Comparison of ENCODE assay signal across 1 cellular context in the genomic region with DNA sequence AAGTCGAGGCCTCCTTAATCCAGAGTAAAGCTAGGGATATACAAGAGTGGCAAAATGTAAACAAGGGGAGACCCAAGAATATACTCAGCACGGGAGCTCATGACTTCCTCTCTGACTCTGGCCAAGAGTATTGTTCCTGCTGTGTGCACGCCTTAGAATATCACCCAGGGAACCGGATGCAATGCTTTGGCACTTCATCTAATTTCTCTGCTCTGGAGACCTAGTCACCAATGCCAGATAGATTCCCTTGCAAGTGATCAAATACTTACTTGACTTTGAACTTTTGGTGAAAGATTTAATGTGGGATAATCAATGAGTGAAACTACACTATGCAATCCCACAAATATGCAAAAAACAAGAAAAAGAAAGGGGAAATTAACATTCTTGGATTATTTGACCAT.
TF ChIP-seq lines count a peak whose summit lies in the region.

No MANE protein-coding gene starts in this region.

TF ChIP-seq in endothelial cell of umbilical vein, 7 proteins besides CTCF, POLR2A, EP300 and RAD21:
- TF ChIP-seq EZH2 (IDR thresholded peaks at IDR 0.05; ENCODE audit: borderline replicate concordance, low read depth, low read length, severe bottlenecking) (no peak), GATA2 (IDR thresholded peaks at IDR 0.05; ENCODE audit: insufficient read depth, insufficient read length, low read depth, low read length) (no peak), MYC (IDR thresholded peaks at IDR 0.05; ENCODE audit: low read depth, low read length) (no peak), POLR2AphosphoS5 (IDR thresholded peaks at IDR 0.05; ENCODE audit: insufficient read depth, low read depth, low read length) (no peak), FOS (IDR thresholded peaks at IDR 0.05; ENCODE audit: borderline replicate concordance, insufficient read depth, low read length) (no peak), JUN (IDR thresholded peaks at IDR 0.05; ENCODE audit: borderline replicate concordance, insufficient read depth, insufficient read length, low read depth) (no peak)
- TF ChIP-seq, protein P1, sequence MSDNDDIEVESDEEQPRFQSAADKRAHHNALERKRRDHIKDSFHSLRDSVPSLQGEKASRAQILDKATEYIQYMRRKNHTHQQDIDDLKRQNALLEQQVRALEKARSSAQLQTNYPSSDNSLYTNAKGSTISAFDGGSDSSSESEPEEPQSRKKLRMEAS (IDR thresholded peaks at IDR 0.05; ENCODE audit: insufficient read depth, insufficient read length): no peak
TF ChIP-seq in endothelial cell of umbilical vein: peak in this region for 0.
